1 cellular context compared by ENCODE assay signal in the genomic region with DNA sequence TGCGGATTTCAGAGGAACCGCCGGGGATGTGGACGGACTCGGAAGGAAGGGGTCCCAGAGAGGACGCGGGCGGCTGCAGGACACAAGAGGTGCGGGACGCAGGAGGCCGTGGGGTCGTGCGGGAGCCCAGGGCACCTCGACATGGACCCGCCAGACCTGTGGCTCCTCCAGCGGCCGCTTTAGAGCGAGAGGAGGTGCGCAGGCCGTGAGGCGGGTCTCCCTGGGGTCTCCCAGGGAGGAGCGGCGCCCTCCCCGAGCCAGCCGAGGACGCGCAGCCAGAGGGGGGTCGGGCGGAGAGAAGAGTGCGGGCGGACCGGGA.
TF ChIP-seq lines count a peak whose summit lies in the region.

No MANE protein-coding gene starts in this region.

TF ChIP-seq in HepG2, 621 proteins besides CTCF, POLR2A, EP300 and RAD21 (continues in another document):
- TF ChIP-seq, protein P1, sequence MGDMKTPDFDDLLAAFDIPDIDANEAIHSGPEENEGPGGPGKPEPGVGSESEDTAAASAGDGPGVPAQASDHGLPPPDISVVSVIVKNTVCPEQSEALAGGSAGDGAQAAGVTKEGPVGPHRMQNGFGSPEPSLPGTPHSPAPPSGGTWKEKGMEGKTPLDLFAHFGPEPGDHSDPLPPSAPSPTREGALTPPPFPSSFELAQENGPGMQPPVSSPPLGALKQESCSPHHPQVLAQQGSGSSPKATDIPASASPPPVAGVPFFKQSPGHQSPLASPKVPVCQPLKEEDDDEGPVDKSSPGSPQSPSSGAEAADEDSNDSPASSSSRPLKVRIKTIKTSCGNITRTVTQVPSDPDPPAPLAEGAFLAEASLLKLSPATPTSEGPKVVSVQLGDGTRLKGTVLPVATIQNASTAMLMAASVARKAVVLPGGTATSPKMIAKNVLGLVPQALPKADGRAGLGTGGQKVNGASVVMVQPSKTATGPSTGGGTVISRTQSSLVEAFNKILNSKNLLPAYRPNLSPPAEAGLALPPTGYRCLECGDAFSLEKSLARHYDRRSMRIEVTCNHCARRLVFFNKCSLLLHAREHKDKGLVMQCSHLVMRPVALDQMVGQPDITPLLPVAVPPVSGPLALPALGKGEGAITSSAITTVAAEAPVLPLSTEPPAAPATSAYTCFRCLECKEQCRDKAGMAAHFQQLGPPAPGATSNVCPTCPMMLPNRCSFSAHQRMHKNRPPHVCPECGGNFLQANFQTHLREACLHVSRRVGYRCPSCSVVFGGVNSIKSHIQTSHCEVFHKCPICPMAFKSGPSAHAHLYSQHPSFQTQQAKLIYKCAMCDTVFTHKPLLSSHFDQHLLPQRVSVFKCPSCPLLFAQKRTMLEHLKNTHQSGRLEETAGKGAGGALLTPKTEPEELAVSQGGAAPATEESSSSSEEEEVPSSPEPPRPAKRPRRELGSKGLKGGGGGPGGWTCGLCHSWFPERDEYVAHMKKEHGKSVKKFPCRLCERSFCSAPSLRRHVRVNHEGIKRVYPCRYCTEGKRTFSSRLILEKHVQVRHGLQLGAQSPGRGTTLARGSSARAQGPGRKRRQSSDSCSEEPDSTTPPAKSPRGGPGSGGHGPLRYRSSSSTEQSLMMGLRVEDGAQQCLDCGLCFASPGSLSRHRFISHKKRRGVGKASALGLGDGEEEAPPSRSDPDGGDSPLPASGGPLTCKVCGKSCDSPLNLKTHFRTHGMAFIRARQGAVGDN (CRISPR knock-in tag; IDR thresholded peaks at IDR 0.05) = peak; percentile 9; the same call in 1 of the 2 replicates
- TF ChIP-seq, protein P2, sequence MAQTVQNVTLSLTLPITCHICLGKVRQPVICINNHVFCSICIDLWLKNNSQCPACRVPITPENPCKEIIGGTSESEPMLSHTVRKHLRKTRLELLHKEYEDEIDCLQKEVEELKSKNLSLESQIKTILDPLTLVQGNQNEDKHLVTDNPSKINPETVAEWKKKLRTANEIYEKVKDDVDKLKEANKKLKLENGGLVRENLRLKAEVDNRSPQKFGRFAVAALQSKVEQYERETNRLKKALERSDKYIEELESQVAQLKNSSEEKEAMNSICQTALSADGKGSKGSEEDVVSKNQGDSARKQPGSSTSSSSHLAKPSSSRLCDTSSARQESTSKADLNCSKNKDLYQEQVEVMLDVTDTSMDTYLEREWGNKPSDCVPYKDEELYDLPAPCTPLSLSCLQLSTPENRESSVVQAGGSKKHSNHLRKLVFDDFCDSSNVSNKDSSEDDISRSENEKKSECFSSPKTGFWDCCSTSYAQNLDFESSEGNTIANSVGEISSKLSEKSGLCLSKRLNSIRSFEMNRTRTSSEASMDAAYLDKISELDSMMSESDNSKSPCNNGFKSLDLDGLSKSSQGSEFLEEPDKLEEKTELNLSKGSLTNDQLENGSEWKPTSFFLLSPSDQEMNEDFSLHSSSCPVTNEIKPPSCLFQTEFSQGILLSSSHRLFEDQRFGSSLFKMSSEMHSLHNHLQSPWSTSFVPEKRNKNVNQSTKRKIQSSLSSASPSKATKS (CRISPR knock-in tag; IDR thresholded peaks at IDR 0.05) = no peak
- TF ChIP-seq POLR2G (IDR thresholded peaks at IDR 0.05; ENCODE audit: low read depth, low read length) (0 out of 2 replicates have a peak, but pooled peaks have one; percentile 16), ZNF564 (CRISPR knock-in tag; IDR thresholded peaks at IDR 0.05) (peak; percentile 7; the same call in 1 of the 2 replicates), CEBPG (CRISPR knock-in tag; IDR thresholded peaks at IDR 0.05) (no peak), ZNF547 (CRISPR knock-in tag; IDR thresholded peaks at IDR 0.05) (peak; percentile 74), EED (CRISPR knock-in tag; IDR thresholded peaks at IDR 0.05) (0 out of 2 replicates have a peak, but pooled peaks have one; percentile 47), ZNF501 (CRISPR knock-in tag; IDR thresholded peaks at IDR 0.05) (peak; percentile 83), ZNF780A (CRISPR knock-in tag; IDR thresholded peaks at IDR 0.05) (peak; percentile 59; the same call in 1 of the 2 replicates), ZNF430 (CRISPR knock-in tag; IDR thresholded peaks at IDR 0.05) (0 out of 2 replicates have a peak, but pooled peaks have one; percentile 55), DNMT1 (CRISPR knock-in tag; IDR thresholded peaks at IDR 0.05) (no peak), ZNF589 (CRISPR knock-in tag; conservative IDR thresholded peaks at IDR 0.05) (peak; percentile 66), PTBP1 (IDR thresholded peaks at IDR 0.05; ENCODE audit: low read depth, low read length, poor library complexity, severe bottlenecking) (peak; percentile 33), ZFP41 (CRISPR knock-in tag; IDR thresholded peaks at IDR 0.05; ENCODE audit: borderline replicate concordance) (0 out of 2 replicates have a peak, but pooled peaks have one; percentile 30), NR2F2 (IDR thresholded peaks at IDR 0.05; ENCODE audit: borderline replicate concordance, low read depth) (peak; percentile 20; the same call in 1 of the 2 replicates), ZNF678 (CRISPR knock-in tag; IDR thresholded peaks at IDR 0.05) (no peak; the same call in 1 of the 2 replicates), ZNF572 (CRISPR knock-in tag; IDR thresholded peaks at IDR 0.05) (0 out of 2 replicates have a peak, but pooled peaks have one; percentile 21), ZNF883 (CRISPR knock-in tag; IDR thresholded peaks at IDR 0.05; ENCODE audit: not compliant biosample characterization) (peak; percentile 66), ZC3H13 (CRISPR knock-in tag; IDR thresholded peaks at IDR 0.05) (peak; percentile 80), XBP1 (CRISPR knock-in tag; IDR thresholded peaks at IDR 0.05) (0 out of 2 replicates have a peak, but pooled peaks have one; percentile 39), ZNF296 (CRISPR knock-in tag; conservative IDR thresholded peaks at IDR 0.05) (peak; percentile 80; the same call in 1 of the 2 replicates), KDM5A (IDR thresholded peaks at IDR 0.05; ENCODE audit: borderline replicate concordance, low read length) (peak; percentile 39; the same call in 1 of the 2 replicates), PRMT3 (CRISPR knock-in tag; IDR thresholded peaks at IDR 0.05; ENCODE audit: borderline replicate concordance, low read depth) (no peak), TBX2 (CRISPR knock-in tag; IDR thresholded peaks at IDR 0.05; ENCODE audit: borderline replicate concordance) (peak; percentile 36), GPN1 (CRISPR knock-in tag; IDR thresholded peaks at IDR 0.05; ENCODE audit: borderline replicate concordance) (0 out of 2 replicates have a peak, but pooled peaks have one; percentile 33), ZNF598 (CRISPR knock-in tag; IDR thresholded peaks at IDR 0.05; ENCODE audit: borderline replicate concordance) (peak; percentile 88), ZNF670 (CRISPR knock-in tag; IDR thresholded peaks at IDR 0.05; ENCODE audit: borderline replicate concordance) (peak; percentile 68; the same call in 1 of the 2 replicates), ZNF776 (CRISPR knock-in tag; IDR thresholded peaks at IDR 0.05) (no peak), SPEN (CRISPR knock-in tag; IDR thresholded peaks at IDR 0.05; ENCODE audit: low read depth) (no peak), MTA1 (CRISPR knock-in tag; IDR thresholded peaks at IDR 0.05; ENCODE audit: borderline replicate concordance) (0 out of 2 replicates have a peak, but pooled peaks have one; percentile 1), MTF2 (CRISPR knock-in tag; IDR thresholded peaks at IDR 0.05; ENCODE audit: borderline replicate concordance) (peak; percentile 43; the same call in 1 of the 2 replicates), AGO2 (optimal IDR thresholded peaks at IDR 0.05; ENCODE audit: low read depth, low read length) (peak; percentile 98)
- TF ChIP-seq, protein P3, sequence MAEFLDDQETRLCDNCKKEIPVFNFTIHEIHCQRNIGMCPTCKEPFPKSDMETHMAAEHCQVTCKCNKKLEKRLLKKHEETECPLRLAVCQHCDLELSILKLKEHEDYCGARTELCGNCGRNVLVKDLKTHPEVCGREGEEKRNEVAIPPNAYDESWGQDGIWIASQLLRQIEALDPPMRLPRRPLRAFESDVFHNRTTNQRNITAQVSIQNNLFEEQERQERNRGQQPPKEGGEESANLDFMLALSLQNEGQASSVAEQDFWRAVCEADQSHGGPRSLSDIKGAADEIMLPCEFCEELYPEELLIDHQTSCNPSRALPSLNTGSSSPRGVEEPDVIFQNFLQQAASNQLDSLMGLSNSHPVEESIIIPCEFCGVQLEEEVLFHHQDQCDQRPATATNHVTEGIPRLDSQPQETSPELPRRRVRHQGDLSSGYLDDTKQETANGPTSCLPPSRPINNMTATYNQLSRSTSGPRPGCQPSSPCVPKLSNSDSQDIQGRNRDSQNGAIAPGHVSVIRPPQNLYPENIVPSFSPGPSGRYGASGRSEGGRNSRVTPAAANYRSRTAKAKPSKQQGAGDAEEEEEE (CRISPR knock-in tag; IDR thresholded peaks at IDR 0.05; ENCODE audit: borderline replicate concordance) = peak; percentile 9; the same call in 1 of the 2 replicates
- TF ChIP-seq, protein P4, sequence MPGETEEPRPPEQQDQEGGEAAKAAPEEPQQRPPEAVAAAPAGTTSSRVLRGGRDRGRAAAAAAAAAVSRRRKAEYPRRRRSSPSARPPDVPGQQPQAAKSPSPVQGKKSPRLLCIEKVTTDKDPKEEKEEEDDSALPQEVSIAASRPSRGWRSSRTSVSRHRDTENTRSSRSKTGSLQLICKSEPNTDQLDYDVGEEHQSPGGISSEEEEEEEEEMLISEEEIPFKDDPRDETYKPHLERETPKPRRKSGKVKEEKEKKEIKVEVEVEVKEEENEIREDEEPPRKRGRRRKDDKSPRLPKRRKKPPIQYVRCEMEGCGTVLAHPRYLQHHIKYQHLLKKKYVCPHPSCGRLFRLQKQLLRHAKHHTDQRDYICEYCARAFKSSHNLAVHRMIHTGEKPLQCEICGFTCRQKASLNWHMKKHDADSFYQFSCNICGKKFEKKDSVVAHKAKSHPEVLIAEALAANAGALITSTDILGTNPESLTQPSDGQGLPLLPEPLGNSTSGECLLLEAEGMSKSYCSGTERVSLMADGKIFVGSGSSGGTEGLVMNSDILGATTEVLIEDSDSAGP (CRISPR knock-in tag; IDR thresholded peaks at IDR 0.05; ENCODE audit: borderline replicate concordance) = peak; percentile 78; the same call in 1 of the 2 replicates
- TF ChIP-seq, protein P5, sequence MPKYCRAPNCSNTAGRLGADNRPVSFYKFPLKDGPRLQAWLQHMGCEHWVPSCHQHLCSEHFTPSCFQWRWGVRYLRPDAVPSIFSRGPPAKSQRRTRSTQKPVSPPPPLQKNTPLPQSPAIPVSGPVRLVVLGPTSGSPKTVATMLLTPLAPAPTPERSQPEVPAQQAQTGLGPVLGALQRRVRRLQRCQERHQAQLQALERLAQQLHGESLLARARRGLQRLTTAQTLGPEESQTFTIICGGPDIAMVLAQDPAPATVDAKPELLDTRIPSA (CRISPR knock-in tag; IDR thresholded peaks at IDR 0.05; ENCODE audit: borderline replicate concordance) = 0 out of 2 replicates have a peak, but pooled peaks have one; percentile 48
- TF ChIP-seq, protein P6, sequence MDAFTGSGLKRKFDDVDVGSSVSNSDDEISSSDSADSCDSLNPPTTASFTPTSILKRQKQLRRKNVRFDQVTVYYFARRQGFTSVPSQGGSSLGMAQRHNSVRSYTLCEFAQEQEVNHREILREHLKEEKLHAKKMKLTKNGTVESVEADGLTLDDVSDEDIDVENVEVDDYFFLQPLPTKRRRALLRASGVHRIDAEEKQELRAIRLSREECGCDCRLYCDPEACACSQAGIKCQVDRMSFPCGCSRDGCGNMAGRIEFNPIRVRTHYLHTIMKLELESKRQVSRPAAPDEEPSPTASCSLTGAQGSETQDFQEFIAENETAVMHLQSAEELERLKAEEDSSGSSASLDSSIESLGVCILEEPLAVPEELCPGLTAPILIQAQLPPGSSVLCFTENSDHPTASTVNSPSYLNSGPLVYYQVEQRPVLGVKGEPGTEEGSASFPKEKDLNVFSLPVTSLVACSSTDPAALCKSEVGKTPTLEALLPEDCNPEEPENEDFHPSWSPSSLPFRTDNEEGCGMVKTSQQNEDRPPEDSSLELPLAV (CRISPR knock-in tag; conservative IDR thresholded peaks at IDR 0.05; ENCODE audit: low read depth) = 0 out of 2 replicates have a peak, but pooled peaks have one; percentile 45
- TF ChIP-seq, protein P7, sequence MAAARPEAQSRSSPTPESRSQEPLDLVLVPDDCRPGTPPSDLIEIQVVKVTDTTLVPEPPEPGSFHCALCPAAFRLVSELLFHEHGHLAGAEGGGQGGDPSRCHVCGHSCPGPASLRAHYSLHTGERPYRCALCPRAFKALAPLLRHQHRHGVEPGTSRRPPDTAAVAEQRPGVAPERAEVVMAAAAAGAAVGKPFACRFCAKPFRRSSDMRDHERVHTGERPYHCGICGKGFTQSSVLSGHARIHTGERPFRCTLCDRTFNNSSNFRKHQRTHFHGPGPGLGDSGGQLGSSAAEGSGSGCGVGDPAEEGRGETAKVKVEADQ (CRISPR knock-in tag; IDR thresholded peaks at IDR 0.05; ENCODE audit: borderline replicate concordance) = peak; percentile 40; the same call in 1 of the 2 replicates
- TF ChIP-seq, protein P8, sequence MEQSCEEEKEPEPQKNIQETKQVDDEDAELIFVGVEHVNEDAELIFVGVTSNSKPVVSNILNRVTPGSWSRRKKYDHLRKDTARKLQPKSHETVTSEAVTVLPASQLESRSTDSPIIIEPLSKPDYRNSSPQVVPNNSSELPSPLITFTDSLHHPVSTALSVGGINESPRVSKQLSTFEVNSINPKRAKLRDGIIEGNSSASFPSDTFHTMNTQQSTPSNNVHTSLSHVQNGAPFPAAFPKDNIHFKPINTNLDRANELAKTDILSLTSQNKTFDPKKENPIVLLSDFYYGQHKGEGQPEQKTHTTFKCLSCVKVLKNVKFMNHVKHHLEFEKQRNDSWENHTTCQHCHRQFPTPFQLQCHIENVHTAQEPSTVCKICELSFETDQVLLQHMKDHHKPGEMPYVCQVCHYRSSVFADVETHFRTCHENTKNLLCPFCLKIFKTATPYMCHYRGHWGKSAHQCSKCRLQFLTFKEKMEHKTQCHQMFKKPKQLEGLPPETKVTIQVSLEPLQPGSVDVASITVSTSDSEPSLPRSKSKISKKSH (CRISPR knock-in tag; IDR thresholded peaks at IDR 0.05; ENCODE audit: borderline replicate concordance) = peak; percentile 70; the same call in 1 of the 2 replicates
- TF ChIP-seq, protein P9, sequence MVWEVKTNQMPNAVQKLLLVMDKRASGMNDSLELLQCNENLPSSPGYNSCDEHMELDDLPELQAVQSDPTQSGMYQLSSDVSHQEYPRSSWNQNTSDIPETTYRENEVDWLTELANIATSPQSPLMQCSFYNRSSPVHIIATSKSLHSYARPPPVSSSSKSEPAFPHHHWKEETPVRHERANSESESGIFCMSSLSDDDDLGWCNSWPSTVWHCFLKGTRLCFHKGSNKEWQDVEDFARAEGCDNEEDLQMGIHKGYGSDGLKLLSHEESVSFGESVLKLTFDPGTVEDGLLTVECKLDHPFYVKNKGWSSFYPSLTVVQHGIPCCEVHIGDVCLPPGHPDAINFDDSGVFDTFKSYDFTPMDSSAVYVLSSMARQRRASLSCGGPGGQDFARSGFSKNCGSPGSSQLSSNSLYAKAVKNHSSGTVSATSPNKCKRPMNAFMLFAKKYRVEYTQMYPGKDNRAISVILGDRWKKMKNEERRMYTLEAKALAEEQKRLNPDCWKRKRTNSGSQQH (CRISPR knock-in tag; IDR thresholded peaks at IDR 0.05; ENCODE audit: low read depth) = 0 out of 2 replicates have a peak, but pooled peaks have one; percentile 8
- TF ChIP-seq, protein P10, sequence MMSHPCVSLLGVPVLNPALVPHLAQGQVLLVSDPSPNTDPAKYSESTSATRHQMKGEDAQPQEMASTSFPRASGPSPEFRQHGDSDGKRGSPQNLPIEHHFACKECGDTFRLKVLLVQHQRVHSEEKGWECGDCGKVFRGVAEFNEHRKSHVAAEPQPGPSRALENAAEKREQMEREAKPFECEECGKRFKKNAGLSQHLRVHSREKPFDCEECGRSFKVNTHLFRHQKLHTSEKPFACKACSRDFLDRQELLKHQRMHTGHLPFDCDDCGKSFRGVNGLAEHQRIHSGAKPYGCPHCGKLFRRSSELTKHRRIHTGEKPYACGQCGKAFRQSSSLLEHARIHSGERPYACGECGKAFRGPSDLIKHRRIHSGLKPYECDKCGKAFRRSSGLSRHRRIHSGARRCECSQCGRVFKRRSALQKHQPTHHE (CRISPR knock-in tag; IDR thresholded peaks at IDR 0.05; ENCODE audit: borderline replicate concordance) = 0 out of 2 replicates have a peak, but pooled peaks have one; percentile 45
